Comparison of ENCODE assay signal across 6 cellular contexts in the genomic region with DNA sequence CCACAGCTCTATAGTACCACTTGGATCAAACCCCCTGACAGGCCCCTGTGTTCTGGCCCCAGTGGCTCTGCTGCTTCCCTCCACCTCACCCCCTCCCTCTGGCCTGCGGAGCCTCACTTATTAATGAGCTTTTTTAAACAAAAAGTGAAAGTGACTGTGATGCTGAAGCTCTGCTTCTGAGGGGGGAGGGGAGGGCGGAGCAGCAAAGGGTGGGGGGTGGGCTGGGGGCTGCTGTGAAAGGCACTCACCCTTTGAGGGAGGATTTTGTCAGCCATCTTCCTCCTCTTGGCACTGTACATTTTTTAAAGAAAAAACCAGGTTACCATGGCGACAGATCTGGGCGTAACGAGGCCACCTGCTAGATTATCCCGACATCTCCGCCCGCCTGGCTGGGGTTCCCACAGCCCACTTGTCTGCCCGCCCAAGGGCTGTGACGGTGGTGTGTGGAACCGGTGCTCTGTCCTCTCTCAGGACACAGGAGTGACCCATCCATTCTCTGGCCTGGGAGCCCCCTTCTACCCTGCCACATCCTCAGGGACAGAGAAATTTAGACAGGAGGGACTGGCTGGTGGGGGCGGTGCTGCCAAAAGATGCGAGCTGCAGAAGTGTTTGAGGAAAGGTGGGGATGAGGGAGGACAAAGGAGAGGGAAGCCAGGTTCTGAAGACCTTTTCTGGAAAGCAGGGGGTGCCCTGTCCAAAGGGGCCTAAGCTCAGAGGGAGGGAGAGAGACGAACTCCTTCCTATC. TPM values are rescaled to one million over a fixed set of nuclear protein-coding genes. Genes with fewer than 3 reads are reported as not detected.
DNase-seq lines count a peak whose midpoint lies in the region; ATAC-seq and TF ChIP-seq lines count a peak whose summit lies in the region.

No MANE protein-coding gene starts in this region.

- ATAC-seq in lower lobe of right lung (no peak), omental fat pad (ENCODE audit: low FRiP score) (no peak), GM21576 (IDR thresholded peaks at IDR 0.05; ENCODE audit: unreplicated experiment) (no peak)

- peaks cover 24% of the 10 kb centered on the region for H3K27me3 ChIP-seq in lower lobe of right lung (ENCODE audit: low read depth)

- H3K4me3 ChIP-seq in lower lobe of right lung, result peak overlapping the region; percentile 16

- H3K9me3 ChIP-seq in lower lobe of right lung, result no peaks in the 10 kb centered on the region

- DNase-seq in GM20000 (ENCODE audit: low spot score) (peak; percentile 78), RWPE1 (ENCODE audit: low spot score) (no peak), lower lobe of right lung (peak; percentile 43), OCI-M2 (lab: John Stamatoyannopoulos, UW; ENCODE audit: unreplicated experiment) (no peak), omental fat pad (ENCODE audit: low spot score) (no peak)

- H3K27ac ChIP-seq in RWPE1 (peak overlapping the region; percentile 43), lower lobe of right lung (no peak overlapping the region)

- POLR2A ChIA-PET in RWPE1 (lab: Yijun Ruan, JAX; ENCODE audit: low non-redundant PET), result interaction anchor here (0.6 kb wide), 1 partner anchor 60 kb away, joined by 4 read pairs; no protein-coding TSS in a partner anchor

- intact Hi-C loops in lower lobe of right lung (cut with DNase I), result loop anchor here (5.0 kb wide), 1 partner anchor 59 kb away; no protein-coding TSS in a partner anchor

- H3K4me1 ChIP-seq in lower lobe of right lung, result peaks cover 52% of the 10 kb centered on the region

- TF ChIP-seq CTCF in GM20000 (IDR thresholded peaks at IDR 0.05; ENCODE audit: extremely low read depth, missing control alignments) (no peak), RWPE1 (conservative IDR thresholded peaks at IDR 0.05; ENCODE audit: low read depth) (no peak), lower lobe of right lung (IDR thresholded peaks at IDR 0.05) (no peak), omental fat pad (IDR thresholded peaks at IDR 0.05) (no peak)

- H3K36me3 ChIP-seq in lower lobe of right lung, result peaks cover 31% of the 10 kb centered on the region

- CTCF ChIA-PET in RWPE1 (lab: Yijun Ruan, JAX), result interaction anchor here (0.6 to 1.5 kb wide), 7 partner anchors 7 to 204 kb away, joined by 3 to 11 read pairs (median 4); no protein-coding TSS in a partner anchor

RNA-seq across cellular contexts. Expression of a gene that starts 4.9 kb away (rescaled TPM):
- total RNA-seq in lower lobe of right lung (53.1 TPM), omental fat pad (10 to 100 TPM; 19.7 to 57.5 (median 31.2) TPM)

RNA-seq across cellular contexts. Expression of a gene that starts 11.3 kb away (rescaled TPM):
- total RNA-seq in lower lobe of right lung (34.7 TPM), omental fat pad (10 to 100 TPM; 22.3 to 44.9 (median 34.0) TPM)

RNA-seq across cellular contexts. Expression of a gene that starts 16.6 kb away (rescaled TPM):
- 23.3 TPM for total RNA-seq in lower lobe of right lung
- total RNA-seq in omental fat pad, result 10 to 100 TPM; 28.5 to 93.4 (median 44.7) TPM

RNA-seq across cellular contexts. Expression of a gene that starts 33.3 kb away (rescaled TPM):
- total RNA-seq in lower lobe of right lung (not detected), omental fat pad (not detected)

RNA-seq across cellular contexts. Expression of a gene that starts 56.5 kb away (rescaled TPM):
- total RNA-seq in lower lobe of right lung, result not detected
- total RNA-seq in omental fat pad, result not detected

Comparison
In these comparisons a context has a peak if more than half of its experiments do, and no peak if none do; other contexts are left out.
1. DNase-seq: peak in GM20000 (single experiment) and lower lobe of right lung (single experiment); none in RWPE1 (single experiment), OCI-M2 (single experiment) and omental fat pad (single experiment).